In genomic region chr9:19270421-19270949, GRCh38 we compare ENCODE assay signal across 27 cellular contexts.
"Had no signal": no experiment of that assay in that cellular context is flagged by ENCODE, and none has a peak within 500 bp of the region (broad histone marks: within the 10 kb centered on the region; RNA-seq: fewer than 3 reads in every experiment).

No MANE protein-coding gene starts in this region.

- H3K27me3 ChIP-seq: adrenal gland, body of pancreas, esophagus muscularis mucosa, foreskin keratinocyte, gastrocnemius medialis had no signal

- DNase-seq: activated CD4-positive, alpha-beta memory T cell treated with anti-CD3 and anti-CD28 coated beads, Interleukin-2, amount 10 ng/mL, durations not matched to agents 7 days and 5 days; activated CD4-positive, alpha-beta T cell treated with anti-CD3 and anti-CD28 coated beads for 1 hour; activated CD4-positive, alpha-beta T cell treated with anti-CD3 and anti-CD28 coated beads for 4 hours; activated CD4-positive, alpha-beta T cell treated with anti-CD3 and anti-CD28 coated beads, Interleukin-2, amount 10 ng/mL, durations not matched to agents 7 days and 5 days; activated CD4-positive, alpha-beta T cell treated with anti-CD3 and anti-CD28 coated beads, Interleukin-2, amount 50 U/mL, for 4 hours; activated effector memory CD4-positive, alpha-beta T cell treated with anti-CD3 and anti-CD28 coated beads, Interleukin-2, amount 50 U/mL, for 16 hours; activated naive CD4-positive, alpha-beta T cell treated with anti-CD3 and anti-CD28 coated beads for 36 hours; activated naive CD8-positive, alpha-beta T cell treated with anti-CD3 and anti-CD28 coated beads for 36 hours; activated naive CD8-positive, alpha-beta T cell treated with anti-CD3 and anti-CD28 coated beads, Interleukin-2, amount 50 U/mL, for 24 hours; activated T-cell treated with anti-CD3 and anti-CD28 coated beads, Interleukin-2, amount 50 U/mL, for 4 hours; amygdala; aorta; body of pancreas; caudate nucleus; cortex of kidney; dermis blood vessel endothelial cell; effector CD4-positive, alpha-beta T cell; effector memory CD8-positive, alpha-beta T cell; erythroblast; gastrocnemius medialis; T-helper 2 cell had no signal

- H3K9me3 Mint-ChIP-seq: activated naive CD4-positive, alpha-beta T cell treated with anti-CD3 and anti-CD28 coated beads, Interleukin-2, amount 50 U/mL, for 24 hours; activated T-cell treated with anti-CD3 and anti-CD28 coated beads, Interleukin-2, amount 50 U/mL, for 4 hours; effector memory CD8-positive, alpha-beta T cell had no signal

- ATAC-seq: activated naive CD8-positive, alpha-beta T cell treated with anti-CD3 and anti-CD28 coated beads, Interleukin-2, amount 50 U/mL, for 24 hours; activated T-cell treated with anti-CD3 and anti-CD28 coated beads, Interleukin-2, amount 50 U/mL, for 4 hours; body of pancreas; effector memory CD8-positive, alpha-beta T cell; foreskin keratinocyte; gastrocnemius medialis had no signal

- H3K27ac ChIP-seq: adrenal gland, body of pancreas, esophagus muscularis mucosa, foreskin keratinocyte, gastrocnemius medialis had no signal

- H3K4me3 Mint-ChIP-seq: activated CD4-positive, alpha-beta memory T cell treated with anti-CD3 and anti-CD28 coated beads, Interleukin-2, amount 10 ng/mL, durations not matched to agents 7 days and 5 days; activated CD4-positive, alpha-beta T cell treated with anti-CD3 and anti-CD28 coated beads, Interleukin-2, amount 10 ng/mL, durations not matched to agents 7 days and 5 days; activated naive CD4-positive, alpha-beta T cell treated with anti-CD3 and anti-CD28 coated beads for 36 hours; activated naive CD4-positive, alpha-beta T cell treated with anti-CD3 and anti-CD28 coated beads, Interleukin-2, amount 50 U/mL, for 24 hours; activated naive CD8-positive, alpha-beta T cell treated with anti-CD3 and anti-CD28 coated beads for 36 hours; activated naive CD8-positive, alpha-beta T cell treated with anti-CD3 and anti-CD28 coated beads, Interleukin-2, amount 50 U/mL, for 24 hours; activated T-cell treated with anti-CD3 and anti-CD28 coated beads, Interleukin-2, amount 50 U/mL, for 4 hours had no signal

- H3K27ac Mint-ChIP-seq: activated CD4-positive, alpha-beta memory T cell treated with anti-CD3 and anti-CD28 coated beads, Interleukin-2, amount 10 ng/mL, durations not matched to agents 7 days and 5 days; activated CD4-positive, alpha-beta T cell treated with anti-CD3 and anti-CD28 coated beads, Interleukin-2, amount 10 ng/mL, durations not matched to agents 7 days and 5 days; activated naive CD4-positive, alpha-beta T cell treated with anti-CD3 and anti-CD28 coated beads for 36 hours; activated naive CD4-positive, alpha-beta T cell treated with anti-CD3 and anti-CD28 coated beads, Interleukin-2, amount 50 U/mL, for 24 hours; activated naive CD8-positive, alpha-beta T cell treated with anti-CD3 and anti-CD28 coated beads for 36 hours; activated naive CD8-positive, alpha-beta T cell treated with anti-CD3 and anti-CD28 coated beads, Interleukin-2, amount 50 U/mL, for 24 hours; activated T-helper 2 cell treated with anti-CD3 and anti-CD28 coated beads, Interferon-gamma antibody, Interleukin-2, Interleukin-4, amounts not matched to agents 10 μg/mL and 5 μg/mL and 100 μg/mL, durations not matched to agents 14 hours and 24 hours and 36 hours had no signal

- H3K27me3 Mint-ChIP-seq: activated CD4-positive, alpha-beta memory T cell treated with anti-CD3 and anti-CD28 coated beads, Interleukin-2, amount 10 ng/mL, durations not matched to agents 7 days and 5 days; activated CD4-positive, alpha-beta T cell treated with anti-CD3 and anti-CD28 coated beads, Interleukin-2, amount 10 ng/mL, durations not matched to agents 7 days and 5 days; activated naive CD4-positive, alpha-beta T cell treated with anti-CD3 and anti-CD28 coated beads, Interleukin-2, amount 50 U/mL, for 24 hours; activated naive CD8-positive, alpha-beta T cell treated with anti-CD3 and anti-CD28 coated beads for 36 hours; activated naive CD8-positive, alpha-beta T cell treated with anti-CD3 and anti-CD28 coated beads, Interleukin-2, amount 50 U/mL, for 24 hours; effector memory CD8-positive, alpha-beta T cell had no signal

- H3K36me3 ChIP-seq: adrenal gland, esophagus muscularis mucosa had no signal

- H3K4me3 ChIP-seq: adrenal gland, body of pancreas, esophagus muscularis mucosa, gastrocnemius medialis had no signal

- H3K9me3 ChIP-seq: esophagus muscularis mucosa, gastrocnemius medialis had no signal

- FAIRE-seq: colon had no signal

- H3K4me1 ChIP-seq: adrenal gland, foreskin keratinocyte, gastrocnemius medialis had no signal
